20 cellular contexts compared by ENCODE assay signal in genomic region chr9:134561427-134562145, GRCh38.
DNase-seq lines count a peak whose midpoint lies in the region; ATAC-seq and TF ChIP-seq lines count a peak whose summit lies in the region.
"Had no signal": no experiment of that assay in that cellular context is flagged by ENCODE, and none has a peak within 500 bp of the region (broad histone marks: within the 10 kb centered on the region; RNA-seq: fewer than 3 reads in every experiment).

No MANE protein-coding gene starts in this region.

- no peak overlapping the region for H3K27ac Mint-ChIP-seq in CD14-positive monocyte
- no peak overlapping the region for H3K27ac Mint-ChIP-seq in chondrocyte (ENCODE audit: unreplicated experiment)
- H3K27ac Mint-ChIP-seq: CD4-positive, CD25-positive, alpha-beta regulatory T cell had no signal

- H3K4me3 Mint-ChIP-seq in CD14-positive monocyte: no peak overlapping the region
- H3K4me3 Mint-ChIP-seq in chondrocyte (ENCODE audit: unreplicated experiment): no peak overlapping the region
- H3K4me3 Mint-ChIP-seq: CD4-positive, CD25-positive, alpha-beta regulatory T cell had no signal

- no peak overlapping the region for H3K56ac ChIP-seq in mesendoderm (ENCODE audit: low read length)

- no peak overlapping the region for H3K4me2 ChIP-seq in smooth muscle cell
- no peak overlapping the region for H3K4me2 ChIP-seq in mesendoderm (ENCODE audit: low read length)
- H3K4me2 ChIP-seq: KMS-11 had no signal

- H3K23ac ChIP-seq in mesendoderm (ENCODE audit: low read length): no peak overlapping the region

- no peak overlapping the region for H2BK120ac ChIP-seq in mesendoderm (ENCODE audit: low read depth, low read length)

- H3K79me1 ChIP-seq in mesendoderm (ENCODE audit: low read length): no peaks in the 10 kb centered on the region

- ATAC-seq in left lobe of liver: no peak

- TF ChIP-seq CTCF in CD14-positive monocyte (IDR thresholded peaks at IDR 0.05) (no peak), chondrocyte (IDR thresholded peaks at IDR 0.05) (no peak), smooth muscle cell (IDR thresholded peaks at IDR 0.05; ENCODE audit: borderline replicate concordance, insufficient read depth, poor library complexity, severe bottlenecking) (no peak)

- H2AFZ ChIP-seq in smooth muscle cell (ENCODE audit: low read depth): no peak overlapping the region

- H3K27me3 ChIP-seq in smooth muscle cell (ENCODE audit: low read depth) (no peaks in the 10 kb centered on the region), mesendoderm (ENCODE audit: insufficient read depth, low read length, poor library complexity) (no peaks in the 10 kb centered on the region)
- H3K27me3 ChIP-seq: BE2C, Peyer's patch had no signal

- H3K36me3 ChIP-seq in smooth muscle cell (ENCODE audit: low read depth): no peaks in the 10 kb centered on the region
- no peaks in the 10 kb centered on the region for H3K36me3 ChIP-seq in mesendoderm (ENCODE audit: control insufficient read depth, insufficient read depth, low read length)
- H3K36me3 ChIP-seq: BE2C, Peyer's patch had no signal

- no peaks in the 10 kb centered on the region for H3K36me3 Mint-ChIP-seq in CD14-positive monocyte
- no peaks in the 10 kb centered on the region for H3K36me3 Mint-ChIP-seq in chondrocyte (ENCODE audit: low read depth)
- H3K36me3 Mint-ChIP-seq: CD4-positive, CD25-positive, alpha-beta regulatory T cell had no signal

- intact Hi-C loops in CD14-positive monocyte (cut with micrococcal nuclease): no loop called here

- peaks cover 0 to 26% (median 7%) of the 10 kb centered on the region in 7 donors for H3K9me3 Mint-ChIP-seq in CD14-positive monocyte
- H3K9me3 Mint-ChIP-seq in chondrocyte (ENCODE audit: low read depth): no peaks in the 10 kb centered on the region

- H2AK5ac ChIP-seq in mesendoderm (ENCODE audit: low read length): no peak overlapping the region

- H3K9me3 ChIP-seq in smooth muscle cell (replicated peaks; ENCODE audit: low read depth): no peaks in the 10 kb centered on the region
- H3K9me3 ChIP-seq: BE2C had no signal

- DNase-seq in CD14-positive monocyte (ENCODE audit: low spot score) (peak; percentile 22), chondrocyte (ENCODE audit: low spot score) (peak; percentile 34), left lobe of liver (ENCODE audit: low spot score) (peak; percentile 7), smooth muscle cell (lab: John Stamatoyannopoulos, UW; ENCODE audit: unreplicated experiment) (no peak), mucosa of gallbladder (ENCODE audit: low spot score) (no peak), foreskin melanocyte (no peak), mesendoderm (no peak)
- DNase-seq: BE2C; CD4-positive, CD25-positive, alpha-beta regulatory T cell; DMS79; GOT3; HCEC 1CT; NCI-H1105; NCI-H1694; NCI-H2081; NCI-H2171; NCI-H345; NCI-H524 treated with DMSO at 0.1 percent for 48 hours had no signal

- 96% methylated on average over 12 of the region's 12 CpGs for WGBS in smooth muscle cell (ENCODE audit: low lambda C conversion rate)
- WGBS in mesendoderm (ENCODE audit: extremely low coverage, insufficient coverage, low lambda C conversion rate): no CpG with 5 or more reads among the region's 12 CpGs

- H3K27ac ChIP-seq in smooth muscle cell (ENCODE audit: low read depth) (peak overlapping the region; percentile 52), mesendoderm (ENCODE audit: low read depth, low read length) (no peak overlapping the region)
- H3K27ac ChIP-seq: KMS-11, Peyer's patch had no signal

- peaks cover 9% of the 10 kb centered on the region for H3F3A ChIP-seq in smooth muscle cell (ENCODE audit: low read depth)

- no peak overlapping the region for H3K18ac ChIP-seq in mesendoderm (ENCODE audit: low read length)

- H3K4me1 ChIP-seq in smooth muscle cell (ENCODE audit: low read depth) (no peaks in the 10 kb centered on the region), mesendoderm (ENCODE audit: control insufficient read depth, low read depth, low read length) (no peaks in the 10 kb centered on the region)
- H3K4me1 ChIP-seq: BE2C, Peyer's patch had no signal

- peaks cover 6 to 33% (median 18%) of the 10 kb centered on the region in 3 donors for H3K27me3 Mint-ChIP-seq in CD14-positive monocyte (ENCODE audit: low read depth in 3 of 3)
- H3K27me3 Mint-ChIP-seq in chondrocyte (ENCODE audit: low read depth): no peaks in the 10 kb centered on the region

- H2BK15ac ChIP-seq in mesendoderm (replicated peaks; ENCODE audit: low read depth): no peak overlapping the region

- no peak overlapping the region for H2BK5ac ChIP-seq in mesendoderm (ENCODE audit: low read length)

- peaks cover 9% of the 10 kb centered on the region for H3K4me1 Mint-ChIP-seq in CD14-positive monocyte
- peaks cover 21% of the 10 kb centered on the region for H3K4me1 Mint-ChIP-seq in chondrocyte (ENCODE audit: low read depth)

- H3K4me3 ChIP-seq in smooth muscle cell: no peak overlapping the region
- H3K4me3 ChIP-seq in mesendoderm (ENCODE audit: low read length): no peak overlapping the region
- H3K4me3 ChIP-seq: Peyer's patch had no signal

- no peak overlapping the region for H4K8ac ChIP-seq in mesendoderm (ENCODE audit: low read depth, low read length)

- H3K4ac ChIP-seq in mesendoderm (ENCODE audit: low read depth, low read length): no peak overlapping the region

- H3K79me2 ChIP-seq in smooth muscle cell (ENCODE audit: low read depth) (peaks cover 7% of the 10 kb centered on the region), mesendoderm (ENCODE audit: control insufficient read depth, insufficient read depth, low read length) (no peaks in the 10 kb centered on the region)

- no peaks in the 10 kb centered on the region for H4K20me1 ChIP-seq in smooth muscle cell (ENCODE audit: low read depth)

- no peak overlapping the region for H3K9ac ChIP-seq in smooth muscle cell (ENCODE audit: low read depth)
- H3K9ac ChIP-seq in mesendoderm (ENCODE audit: low read length): no peak overlapping the region
- H3K9ac ChIP-seq: KMS-11 had no signal

- H4K5ac ChIP-seq in mesendoderm (ENCODE audit: low read length): no peak overlapping the region

Comparison
In these comparisons a context has a peak if more than half of its experiments do, and no peak if none do; other contexts are left out.
1. DNase-seq: peak in CD14-positive monocyte (single experiment), chondrocyte (single experiment) and left lobe of liver (single experiment); none in smooth muscle cell (single experiment), mucosa of gallbladder (single experiment), foreskin melanocyte (single experiment) and mesendoderm (single experiment).